In genomic region chr19:45358213-45358792, GRCh38 we compare ENCODE assay signal across 27 cellular contexts. TPM values are rescaled to one million over a fixed set of nuclear protein-coding genes. Genes with fewer than 3 reads are reported as not detected.
"Had no signal": no experiment of that assay in that cellular context is flagged by ENCODE, and none has a peak within 500 bp of the region (broad histone marks: within the 10 kb centered on the region; RNA-seq: fewer than 3 reads in every experiment).

No MANE protein-coding gene starts in this region.

- H3K27me3 ChIP-seq: left lung, neutrophil, pancreas, right atrium auricular region, thyroid gland had no signal

- H3K9me3 Mint-ChIP-seq: activated CD4-positive, alpha-beta memory T cell treated with anti-CD3 and anti-CD28 coated beads, Interleukin-2, amount 10 ng/mL, durations not matched to agents 7 days and 5 days; activated CD4-positive, alpha-beta T cell treated with anti-CD3 and anti-CD28 coated beads, Interleukin-2, amount 10 ng/mL, durations not matched to agents 24 days and 14 days; activated T-cell treated with anti-CD3 and anti-CD28 coated beads, Interleukin-2, amount 50 U/mL, for 72 hours; immature natural killer cell; naive thymus-derived CD8-positive, alpha-beta T cell; stimulated activated naive CD8-positive, alpha-beta T cell treated with anti-CD3 and anti-CD28 coated beads, Interleukin-15, Interleukin-2, amounts not matched to agents 100 ng/mL and 50 ng/mL, for 24 hours; T-cell; T-helper 2 cell treated with Interferon-gamma antibody and Interleukin-4, amounts not matched to agents 5 μg/mL and 100 μg/mL, for 36 hours had no signal

- H3K27ac Mint-ChIP-seq: activated CD4-positive, alpha-beta memory T cell treated with anti-CD3 and anti-CD28 coated beads, Interleukin-2, amount 10 ng/mL, durations not matched to agents 7 days and 5 days; activated CD4-positive, alpha-beta T cell treated with anti-CD3 and anti-CD28 coated beads, Interleukin-2, amount 10 ng/mL, durations not matched to agents 24 days and 14 days; activated naive CD8-positive, alpha-beta T cell; activated T-cell treated with anti-CD3 and anti-CD28 coated beads, Interleukin-2, amount 50 U/mL, for 72 hours; immature natural killer cell; stimulated activated naive CD8-positive, alpha-beta T cell treated with anti-CD3 and anti-CD28 coated beads, Interleukin-15, Interleukin-2, amounts not matched to agents 100 ng/mL and 50 ng/mL, for 24 hours; T-cell; T-helper 2 cell treated with Interferon-gamma antibody and Interleukin-4, amounts not matched to agents 5 μg/mL and 100 μg/mL, for 36 hours had no signal

- H3K27me3 Mint-ChIP-seq: activated CD4-positive, alpha-beta memory T cell treated with anti-CD3 and anti-CD28 coated beads, Interleukin-2, amount 10 ng/mL, durations not matched to agents 7 days and 5 days; activated CD4-positive, alpha-beta T cell treated with anti-CD3 and anti-CD28 coated beads, Interleukin-2, amount 10 ng/mL, durations not matched to agents 24 days and 14 days; activated naive CD8-positive, alpha-beta T cell; naive thymus-derived CD8-positive, alpha-beta T cell; stimulated activated naive CD8-positive, alpha-beta T cell treated with anti-CD3 and anti-CD28 coated beads, Interleukin-15, Interleukin-2, amounts not matched to agents 100 ng/mL and 50 ng/mL, for 24 hours; T-cell had no signal

- DNase-seq: activated CD4-positive, alpha-beta memory T cell treated with anti-CD3 and anti-CD28 coated beads, Interleukin-2, amount 10 ng/mL, durations not matched to agents 7 days and 5 days; activated CD4-positive, alpha-beta T cell treated with anti-CD3 and anti-CD28 coated beads, Interleukin-2, amount 10 ng/mL, durations not matched to agents 24 days and 14 days; activated effector memory CD4-positive, alpha-beta T cell treated with anti-CD3 and anti-CD28 coated beads, Interleukin-2, amount 50 U/mL, for 16 hours; activated T-cell treated with anti-CD3 and anti-CD28 coated beads, Interleukin-2, amount 50 U/mL, for 72 hours; amniotic stem cell; cortex of kidney; immature natural killer cell; kidney glomerular epithelial cell; left lung; naive thymus-derived CD8-positive, alpha-beta T cell; pancreas; psoas muscle; stimulated activated CD4-positive, alpha-beta T cell treated with anti-CD3 and anti-CD28 coated beads, Interleukin-4, amount 100 ng/mL, for 24 hours; substantia nigra; T-cell; thyroid gland had no signal

- H3K36me3 ChIP-seq: pancreas, thyroid gland had no signal

- H3K4me1 Mint-ChIP-seq: activated CD4-positive, alpha-beta T cell treated with anti-CD3 and anti-CD28 coated beads, Interleukin-2, amount 10 ng/mL, durations not matched to agents 24 days and 14 days; T-cell had no signal

- H3K4me3 Mint-ChIP-seq: activated CD4-positive, alpha-beta memory T cell treated with anti-CD3 and anti-CD28 coated beads, Interleukin-2, amount 10 ng/mL, durations not matched to agents 7 days and 5 days; activated CD4-positive, alpha-beta T cell treated with anti-CD3 and anti-CD28 coated beads, Interleukin-2, amount 10 ng/mL, durations not matched to agents 24 days and 14 days; activated naive CD8-positive, alpha-beta T cell; activated T-cell treated with anti-CD3 and anti-CD28 coated beads, Interleukin-2, amount 50 U/mL, for 72 hours; immature natural killer cell; naive thymus-derived CD8-positive, alpha-beta T cell; stimulated activated naive CD8-positive, alpha-beta T cell treated with anti-CD3 and anti-CD28 coated beads, Interleukin-15, Interleukin-2, amounts not matched to agents 100 ng/mL and 50 ng/mL, for 24 hours; T-cell; T-helper 2 cell treated with Interferon-gamma antibody and Interleukin-4, amounts not matched to agents 5 μg/mL and 100 μg/mL, for 36 hours had no signal

- FAIRE-seq: pancreas had no signal

- H3K27ac ChIP-seq: left lung, neutrophil, pancreas, psoas muscle, right atrium auricular region, thyroid gland, VCaP had no signal

- ATAC-seq: activated CD4-positive, CD25-positive, alpha-beta regulatory T cell treated with anti-CD3 and anti-CD28 coated beads, Interleukin-2, amount 50 U/mL, for 24 hours; activated T-cell treated with anti-CD3 and anti-CD28 coated beads, Interleukin-2, amount 50 U/mL, for 72 hours; left lung; naive thymus-derived CD8-positive, alpha-beta T cell; pancreas; psoas muscle; T-cell had no signal

- H3K9me3 ChIP-seq: left lung, neutrophil, pancreas, psoas muscle, right atrium auricular region, thyroid gland had no signal

- H3K4me3 ChIP-seq: left lung, lung, pancreas, psoas muscle, right atrium auricular region, thyroid gland had no signal

- H3K4me1 ChIP-seq: left lung, pancreas, psoas muscle, right atrium auricular region, thyroid gland had no signal

RNA-seq across cellular contexts. Expression of gene KLC3, which starts 17.8 kb away (rescaled TPM):
- total RNA-seq: activated CD4-positive, alpha-beta memory T cell treated with anti-CD3 and anti-CD28 coated beads, Interleukin-2, amount 10 ng/mL, durations not matched to agents 7 days and 5 days; activated CD4-positive, alpha-beta T cell treated with anti-CD3 and anti-CD28 coated beads, Interleukin-2, amount 10 ng/mL, durations not matched to agents 24 days and 14 days; fibroblast of villous mesenchyme; mesenteric fat pad; naive thymus-derived CD8-positive, alpha-beta T cell had no signal
- polyA plus RNA-seq: immature natural killer cell; naive thymus-derived CD8-positive, alpha-beta T cell had no signal

RNA-seq across cellular contexts. Expression of gene CKM, which starts 35.6 kb away (rescaled TPM):
- total RNA-seq: activated CD4-positive, alpha-beta memory T cell treated with anti-CD3 and anti-CD28 coated beads, Interleukin-2, amount 10 ng/mL, durations not matched to agents 7 days and 5 days; activated CD4-positive, alpha-beta T cell treated with anti-CD3 and anti-CD28 coated beads, Interleukin-2, amount 10 ng/mL, durations not matched to agents 24 days and 14 days; activated T-cell treated with anti-CD3 and anti-CD28 coated beads, Interleukin-2, amount 50 U/mL, for 72 hours; epithelial cell of proximal tubule; mesenteric fat pad; naive thymus-derived CD8-positive, alpha-beta T cell; T-cell had no signal
- polyA plus RNA-seq: immature natural killer cell; naive thymus-derived CD8-positive, alpha-beta T cell had no signal
